In genomic region chr12:124661382-124661781, GRCh38 we compare ENCODE assay signal across 14 cellular contexts.
DNase-seq lines count a peak whose midpoint lies in the region; ATAC-seq and TF ChIP-seq lines count a peak whose summit lies in the region.
"Had no signal": no experiment of that assay in that cellular context is flagged by ENCODE, and none has a peak within 500 bp of the region (broad histone marks: within the 10 kb centered on the region; RNA-seq: fewer than 3 reads in every experiment).

No MANE protein-coding gene starts in this region.

- H3K27ac Mint-ChIP-seq in brain, result peak overlapping the region; percentile 83 to 96 (median 88)
- H3K27ac Mint-ChIP-seq: memory B cell; stimulated activated naive CD8-positive, alpha-beta T cell treated with anti-CD3 and anti-CD28 coated beads, Interleukin-15, Interleukin-2, amounts not matched to agents 100 ng/mL and 50 ng/mL, for 24 hours; T-cell had no signal

- peaks cover 9% of the 10 kb centered on the region for H3K36me3 Mint-ChIP-seq in brain
- H3K36me3 Mint-ChIP-seq: T-cell had no signal

- H3K4me3 Mint-ChIP-seq in brain, result peak overlapping the region in 3 of 5 experiments; percentile 5 to 51 (median 41)
- H3K4me3 Mint-ChIP-seq: memory B cell; stimulated activated naive CD8-positive, alpha-beta T cell treated with anti-CD3 and anti-CD28 coated beads, Interleukin-15, Interleukin-2, amounts not matched to agents 100 ng/mL and 50 ng/mL, for 24 hours; T-cell had no signal

- peaks cover 8% of the 10 kb centered on the region for H3K27me3 Mint-ChIP-seq in brain
- H3K27me3 Mint-ChIP-seq: T-cell had no signal

- peak in 1 of 2 experiments; percentile 32 for TF ChIP-seq CTCF in brain (conservative IDR thresholded peaks at IDR 0.05)

- peaks cover 30% of the 10 kb centered on the region for H3K4me1 Mint-ChIP-seq in brain
- H3K4me1 Mint-ChIP-seq: memory B cell, T-cell had no signal

- ATAC-seq in HG03280 (IDR thresholded peaks at IDR 0.05; ENCODE audit: unreplicated experiment), result no peak
- ATAC-seq: T-cell had no signal

- DNase-seq in NCI-H1694 (lab: John Stamatoyannopoulos, UW), result peak; percentile 59
- no peak for DNase-seq in NCI-H1694 treated with DMSO at 0.1 percent for 48 hours (lab: John Stamatoyannopoulos, UW)
- DNase-seq in kidney glomerular epithelial cell (lab: John Stamatoyannopoulos, UW), result peak; percentile 60
- peak; percentile 62 for DNase-seq in superior temporal gyrus (ENCODE audit: extremely low spot score)
- no peak for DNase-seq in stimulated activated CD4-positive, alpha-beta T cell treated with anti-CD3 and anti-CD28 coated beads, Interleukin-12 subunit alpha, Interleukin-12 subunit beta, amount 100 ng/mL, for 4 hours
- DNase-seq in stimulated activated CD4-positive, alpha-beta T cell treated with anti-CD3 and anti-CD28 coated beads, Interleukin-1b, Interleukin-23, amount 100 ng/mL, for 48 hours, result no peak
- DNase-seq: activated CD4-positive, CD25-positive, alpha-beta regulatory T cell; activated gamma-delta T cell; spleen; T-cell had no signal

- H3K9me3 Mint-ChIP-seq in brain, result peaks cover 17 to 46% (median 30%) of the 10 kb centered on the region in 5 experiments

Comparison
In these comparisons a context has a peak if more than half of its experiments do, and no peak if none do; other contexts are left out.
1. DNase-seq: peak in NCI-H1694 (single experiment), kidney glomerular epithelial cell (single experiment) and superior temporal gyrus (single experiment); none in NCI-H1694 treated with DMSO at 0.1 percent for 48 hours (single experiment), stimulated activated CD4-positive, alpha-beta T cell treated with anti-CD3 and anti-CD28 coated beads, Interleukin-12 subunit alpha, Interleukin-12 subunit beta, amount 100 ng/mL, for 4 hours (single experiment) and stimulated activated CD4-positive, alpha-beta T cell treated with anti-CD3 and anti-CD28 coated beads, Interleukin-1b, Interleukin-23, amount 100 ng/mL, for 48 hours (single experiment).